Comparison of ENCODE assay signal across 24 cellular contexts in the genomic region with DNA sequence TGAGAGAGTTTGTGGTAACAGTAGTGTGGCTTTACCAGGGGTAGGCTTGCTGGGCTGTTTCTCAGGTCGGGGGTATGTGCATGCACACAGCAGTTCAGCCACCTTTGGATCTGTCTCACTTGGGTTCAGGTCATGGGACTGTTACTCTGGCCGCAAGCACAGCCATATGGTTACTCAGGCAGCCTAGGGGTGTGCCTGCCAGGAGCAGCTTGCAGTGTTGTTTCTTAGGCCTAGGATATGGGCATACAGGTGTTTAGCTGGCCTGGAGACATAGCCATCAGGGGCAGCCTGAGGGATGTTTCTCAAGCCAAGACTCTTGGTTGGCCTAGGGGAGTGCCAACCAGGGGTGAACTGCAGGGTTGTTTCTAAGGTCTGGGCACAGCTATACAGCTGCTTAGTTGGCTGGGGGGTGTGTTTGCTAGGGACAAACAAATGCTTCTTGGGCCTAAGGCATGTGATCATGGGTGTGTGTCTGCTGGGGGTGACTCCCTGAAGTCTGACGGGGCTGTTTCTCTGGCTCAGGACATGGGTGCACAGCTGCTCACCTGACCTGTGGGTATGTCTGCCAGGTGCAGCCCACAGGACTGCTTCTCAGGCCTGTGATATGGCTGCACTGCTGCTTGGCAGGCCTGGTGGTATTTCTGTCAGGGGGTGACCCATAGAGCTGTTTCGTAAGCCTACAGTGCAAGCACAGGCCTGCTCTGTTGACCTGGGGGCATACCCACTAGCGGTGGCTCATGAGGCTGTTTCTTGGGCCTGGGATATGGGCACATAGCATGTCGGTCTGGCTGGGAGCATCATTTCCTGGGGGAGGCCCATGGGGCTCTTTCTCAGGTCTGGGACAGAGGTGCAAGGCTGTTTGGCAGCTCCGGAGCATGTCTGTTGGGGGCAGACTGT.
DNase-seq lines count a peak whose midpoint lies in the region; ATAC-seq, FAIRE-seq and TF ChIP-seq lines count a peak whose summit lies in the region.
"Had no signal": no experiment of that assay in that cellular context is flagged by ENCODE, and none has a peak within 500 bp of the region (broad histone marks: within the 10 kb centered on the region; RNA-seq: fewer than 3 reads in every experiment).

No MANE protein-coding gene starts in this region.

- no peaks in the 10 kb centered on the region for H3K9me3 ChIP-seq in breast epithelium
- H3K9me3 ChIP-seq in mucosa of descending colon, result no peaks in the 10 kb centered on the region
- H3K9me3 ChIP-seq in suprapubic skin, result no peaks in the 10 kb centered on the region
- H3K9me3 ChIP-seq: BLaER1, SJCRH30 had no signal

- H3K27me3 ChIP-seq in breast epithelium, result no peaks in the 10 kb centered on the region
- H3K27me3 ChIP-seq in bronchial epithelial cell (ENCODE audit: control insufficient read depth, insufficient read depth, low read length), result no peaks in the 10 kb centered on the region
- no peaks in the 10 kb centered on the region for H3K27me3 ChIP-seq in suprapubic skin
- H3K27me3 ChIP-seq: BLaER1, SJCRH30 had no signal

- no peaks in the 10 kb centered on the region for H3K36me3 ChIP-seq in breast epithelium
- no peaks in the 10 kb centered on the region for H3K36me3 ChIP-seq in bronchial epithelial cell (ENCODE audit: control insufficient read depth, insufficient read depth, low read length)
- no peaks in the 10 kb centered on the region for H3K36me3 ChIP-seq in mucosa of descending colon (ENCODE audit: low read depth)
- H3K36me3 ChIP-seq in suprapubic skin, result no peaks in the 10 kb centered on the region
- H3K36me3 ChIP-seq: BLaER1, SJCRH30 had no signal

- no peak overlapping the region for H3K4me3 Mint-ChIP-seq in MCF 10A (ENCODE audit: unreplicated experiment)
- H3K4me3 Mint-ChIP-seq in stimulated activated memory B cell treated with anti-CD40 and anti-IgM and Interleukin-4, amounts not matched to agents 10 μg/mL and 1 μg/mL and 100 μg/mL, for 72 hours, result no peak overlapping the region
- H3K4me3 Mint-ChIP-seq: CD4-positive, alpha-beta memory T cell; IgD-negative memory B cell had no signal

- H3K4me1 ChIP-seq in breast epithelium (no peaks in the 10 kb centered on the region), mucosa of descending colon (ENCODE audit: low read depth) (no peaks in the 10 kb centered on the region), suprapubic skin (no peaks in the 10 kb centered on the region)
- H3K4me1 ChIP-seq: SJCRH30 had no signal

- no peaks in the 10 kb centered on the region for H3K27me3 Mint-ChIP-seq in MCF 10A (ENCODE audit: insufficient read depth, unreplicated experiment)
- peaks cover 33% of the 10 kb centered on the region for H3K27me3 Mint-ChIP-seq in stimulated activated memory B cell treated with anti-CD40 and anti-IgM and Interleukin-4, amounts not matched to agents 10 μg/mL and 1 μg/mL and 100 μg/mL, for 72 hours
- H3K27me3 Mint-ChIP-seq: CD4-positive, alpha-beta memory T cell; IgD-negative memory B cell had no signal

- no TSS peak for BruUV-seq in MCF 10A (replicated peaks; lab: Mats Ljungman, UMichigan)

- H3K4me3 ChIP-seq in breast epithelium, result no peak overlapping the region
- no peak overlapping the region for H3K4me3 ChIP-seq in bronchial epithelial cell (ENCODE audit: low read depth, low read length)
- H3K4me3 ChIP-seq in mucosa of descending colon, result no peak overlapping the region
- no peak overlapping the region for H3K4me3 ChIP-seq in suprapubic skin
- H3K4me3 ChIP-seq: BLaER1, GM23248, SJCRH30 had no signal

- DNase-seq in MCF 10A (ENCODE audit: unreplicated experiment) (peak; percentile 60), breast epithelium (ENCODE audit: low spot score in 2 of 2) (no peak), bronchial epithelial cell (ENCODE audit: low read depth) (peak; percentile 46), mucosa of descending colon (peak in 2 of 3 donors; percentile 37 to 43), suprapubic skin (ENCODE audit: low spot score in 2 of 2) (no peak), NCI-H1105 treated with DMSO at 0.1 percent for 48 hours (lab: John Stamatoyannopoulos, UW) (no peak), Right ventricle myocardium superior (no peak)
- DNase-seq: ACHN; CD4-positive, alpha-beta memory T cell; DMS153; GM23248; HCEC 1CT; Karpas-422; NCI-H1417; NCI-H187; NCI-H510A; NCI-H748 treated with DMSO at 0.1 percent for 48 hours; SJCRH30 had no signal

- intact Hi-C loops in MCF 10A (cut with micrococcal nuclease) (no loop called here), breast epithelium (cut with DNase I; ENCODE audit: low total_unique reads) (no loop called here), mucosa of descending colon (cut with DNase I, micrococcal nuclease) (no loop called here), Right ventricle myocardium superior (cut with DNase I) (no loop called here)

- 100% methylated on average over 4 of the region's 7 CpGs for WGBS in suprapubic skin

- H3K36me3 Mint-ChIP-seq in MCF 10A (ENCODE audit: insufficient read depth, unreplicated experiment), result no peaks in the 10 kb centered on the region
- no peaks in the 10 kb centered on the region for H3K36me3 Mint-ChIP-seq in stimulated activated memory B cell treated with anti-CD40 and anti-IgM and Interleukin-4, amounts not matched to agents 10 μg/mL and 1 μg/mL and 100 μg/mL, for 72 hours
- H3K36me3 Mint-ChIP-seq: CD4-positive, alpha-beta memory T cell; IgD-negative memory B cell had no signal

- no peak for TF ChIP-seq EP300 in suprapubic skin (IDR thresholded peaks at IDR 0.05)

- H3K4me1 Mint-ChIP-seq in MCF 10A (ENCODE audit: insufficient read depth, unreplicated experiment), result peaks cover 7% of the 10 kb centered on the region
- H3K4me1 Mint-ChIP-seq in stimulated activated memory B cell treated with anti-CD40 and anti-IgM and Interleukin-4, amounts not matched to agents 10 μg/mL and 1 μg/mL and 100 μg/mL, for 72 hours, result peaks cover 10% of the 10 kb centered on the region
- H3K4me1 Mint-ChIP-seq: CD4-positive, alpha-beta memory T cell; IgD-negative memory B cell had no signal

- no peak for TF ChIP-seq POLR2A in breast epithelium (IDR thresholded peaks at IDR 0.05)
- TF ChIP-seq POLR2A in suprapubic skin (IDR thresholded peaks at IDR 0.05), result no peak

- H3K27ac ChIP-seq in breast epithelium (no peak overlapping the region), suprapubic skin (no peak overlapping the region)
- H3K27ac ChIP-seq: 22Rv1, BLaER1, GM23248, RWPE1, SJCRH30 had no signal

- H3K9me3 Mint-ChIP-seq in MCF 10A (ENCODE audit: unreplicated experiment), result no peaks in the 10 kb centered on the region
- no peaks in the 10 kb centered on the region for H3K9me3 Mint-ChIP-seq in stimulated activated memory B cell treated with anti-CD40 and anti-IgM and Interleukin-4, amounts not matched to agents 10 μg/mL and 1 μg/mL and 100 μg/mL, for 72 hours

- peak; percentile 85 for ATAC-seq in mucosa of descending colon
- ATAC-seq in stimulated activated memory B cell treated with anti-CD40 and anti-IgM and Interleukin-4, amounts not matched to agents 10 μg/mL and 1 μg/mL and 100 μg/mL, for 72 hours, result peak; percentile 36
- no peak for ATAC-seq in Right ventricle myocardium superior (ENCODE audit: poor library complexity)

- no peak for FAIRE-seq in bronchial epithelial cell (lab: Jason Lieb, UNC)
- FAIRE-seq: GM12891 had no signal

- POLR2A ChIA-PET in MCF 10A (lab: Yijun Ruan, JAX), result no interaction called here

- CTCF ChIA-PET in MCF 10A (lab: Yijun Ruan, JAX), result interaction anchor here (1.2 kb wide), 1 partner anchor 399 kb away, joined by 6 read pairs; no protein-coding TSS in a partner anchor

- H3K27ac Mint-ChIP-seq in MCF 10A (ENCODE audit: low read depth, unreplicated experiment), result no peak overlapping the region
- H3K27ac Mint-ChIP-seq in stimulated activated memory B cell treated with anti-CD40 and anti-IgM and Interleukin-4, amounts not matched to agents 10 μg/mL and 1 μg/mL and 100 μg/mL, for 72 hours, result no peak overlapping the region
- H3K27ac Mint-ChIP-seq: CD4-positive, alpha-beta memory T cell had no signal

- TF ChIP-seq CTCF in MCF 10A (IDR thresholded peaks at IDR 0.05; ENCODE audit: unreplicated experiment) (no peak), breast epithelium (IDR thresholded peaks at IDR 0.05) (no peak), bronchial epithelial cell (IDR thresholded peaks at IDR 0.05; ENCODE audit: insufficient read depth, low read length, severe bottlenecking) (no peak), mucosa of descending colon (IDR thresholded peaks at IDR 0.05) (no peak), suprapubic skin (IDR thresholded peaks at IDR 0.05) (no peak)

Comparison
In these comparisons a context has a peak if more than half of its experiments do, and no peak if none do; other contexts are left out.
1. DNase-seq: peak in MCF 10A (single experiment), bronchial epithelial cell (single experiment) and mucosa of descending colon (2 of 3); none in breast epithelium (0 of 2), suprapubic skin (0 of 2), NCI-H1105 treated with DMSO at 0.1 percent for 48 hours (single experiment) and Right ventricle myocardium superior (single experiment).